22 cellular contexts compared by ENCODE assay signal in the genomic region with DNA sequence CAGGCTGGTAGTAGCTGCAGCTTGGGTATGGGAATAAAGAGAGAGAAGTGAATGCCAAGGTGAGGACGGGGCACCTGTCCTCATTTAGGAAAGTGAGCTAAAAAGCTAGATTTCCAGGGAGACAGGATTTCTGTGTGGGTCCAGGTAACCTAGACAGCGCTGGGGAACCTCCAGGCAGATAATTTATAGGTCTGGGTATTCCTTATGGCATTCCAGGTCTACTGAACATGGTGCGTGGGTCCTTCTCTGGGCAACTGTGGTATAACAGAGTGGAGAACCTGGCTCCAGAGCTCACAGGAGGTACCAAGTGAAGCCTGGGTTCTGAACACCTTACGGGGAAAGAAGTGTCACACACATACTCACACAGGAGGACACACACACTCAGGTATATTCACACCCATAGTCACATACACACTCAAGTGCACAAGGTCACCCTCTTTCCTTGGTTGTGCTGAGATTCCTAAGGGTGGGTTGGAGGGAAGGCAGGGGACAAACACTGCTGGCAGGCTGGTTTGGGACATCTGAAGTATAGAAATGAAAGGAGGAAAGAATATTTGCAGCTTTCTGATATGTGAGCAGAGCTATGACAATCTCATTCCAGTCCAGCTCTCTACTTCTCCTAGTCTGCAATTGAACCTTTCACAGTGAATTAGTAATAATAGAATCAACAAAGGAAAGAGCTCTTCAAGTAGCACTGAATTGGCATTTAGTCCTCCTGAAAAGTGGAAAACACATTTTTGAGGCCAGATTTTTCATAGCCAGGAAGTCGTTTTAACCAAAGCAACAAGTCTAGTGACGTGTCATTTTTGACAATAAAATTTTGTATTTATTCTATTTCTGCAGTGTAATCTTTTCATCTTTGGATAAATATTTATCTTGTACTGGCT. TPM values are rescaled to one million over a fixed set of nuclear protein-coding genes. Genes with fewer than 3 reads are reported as not detected.
A peak's percentile ranks its signal among the peaks of the same experiment; 100 is the strongest.
DNase-seq lines count a peak whose midpoint lies in the region; ATAC-seq and TF ChIP-seq lines count a peak whose summit lies in the region.
"Had no signal": no experiment of that assay in that cellular context is flagged by ENCODE, and none has a peak within 500 bp of the region (broad histone marks: within the 10 kb centered on the region; RNA-seq: fewer than 3 reads in every experiment).

No MANE protein-coding gene starts in this region.

- H3K36me3 ChIP-seq in fibroblast of lung (ENCODE audit: control insufficient read depth, insufficient read depth, low read length) (no peaks in the 10 kb centered on the region), tibial artery (no peaks in the 10 kb centered on the region)
- H3K36me3 ChIP-seq: neutrophil, vagina had no signal

- no peak overlapping the region for H3K4me2 ChIP-seq in fibroblast of lung (ENCODE audit: extremely low read depth, insufficient read depth, low read length)

- no peak overlapping the region for H3K9ac ChIP-seq in fibroblast of lung (ENCODE audit: insufficient read depth, low read length)

- H3K9me3 ChIP-seq in fibroblast of lung (ENCODE audit: control insufficient read depth, insufficient read depth, low read depth, low read length) (no peaks in the 10 kb centered on the region), tibial artery (no peaks in the 10 kb centered on the region)
- H3K9me3 ChIP-seq: neutrophil, vagina had no signal

- intact Hi-C loops in tibial artery (cut with DNase I; ENCODE audit: low total_unique reads): no loop called here
- intact Hi-C loops in cardiac septum (cut with DNase I): no loop called here

- H3K4me3 ChIP-seq in fibroblast of lung (replicated peaks in 1 of 4; ENCODE audit: control extremely low read depth in 1 of 4, insufficient read depth in 1 of 4, low read depth in 3 of 4, low read length in 4 of 4): no peak overlapping the region
- no peak overlapping the region for H3K4me3 ChIP-seq in tibial artery
- H3K4me3 ChIP-seq: vagina had no signal

- DNase-seq in EH (ENCODE audit: low read depth) (peak; percentile 84), fibroblast of lung (ENCODE audit: low read depth in 2 of 2) (peak; percentile 4 to 61), tibial artery (no peak), cardiac septum (ENCODE audit: low spot score) (no peak)
- DNase-seq: activated CD4-positive, alpha-beta T cell treated with anti-CD3 and anti-CD28 coated beads, Interleukin-2, amount 50 U/mL, for 1 hour; activated CD8-positive, alpha-beta memory T cell treated with anti-CD3 and anti-CD28 coated beads, Interleukin-2, amount 10 ng/mL, durations not matched to agents 7 days and 5 days; aorta; CD8-positive, alpha-beta memory T cell; GOT3; KG1; left colon; NCI-H1436 treated with DMSO at 0.1 percent for 48 hours; NCI-H2171; NCI-H526 treated with DMSO at 0.1 percent for 48 hours; small intestine; stimulated activated CD4-positive, alpha-beta T cell treated with anti-CD3 and anti-CD28 coated beads, Interleukin-1b, Interleukin-23, amount 100 ng/mL, for 48 hours had no signal

- no peak overlapping the region for H3K27ac ChIP-seq in fibroblast of lung (ENCODE audit: insufficient read depth, low read length)
- peak overlapping the region; percentile 42 to 66 for H3K27ac ChIP-seq in tibial artery
- H3K27ac ChIP-seq: neutrophil, RWPE1, vagina had no signal

- ATAC-seq in SK-N-SH treated with all-trans-retinoic acid at 6 μM for 48 hours (peak; percentile 69), HG03342 (IDR thresholded peaks at IDR 0.05; ENCODE audit: unreplicated experiment) (no peak), HG02938 (IDR thresholded peaks at IDR 0.05; ENCODE audit: unreplicated experiment) (no peak)
- ATAC-seq: activated CD8-positive, alpha-beta memory T cell treated with anti-CD3 and anti-CD28 coated beads, Interleukin-2, amount 10 ng/mL, durations not matched to agents 7 days and 5 days; left colon had no signal

- no peaks in the 10 kb centered on the region for H3K79me2 ChIP-seq in fibroblast of lung (ENCODE audit: control insufficient read depth, insufficient read depth, low read length)

- H3K27me3 ChIP-seq in fibroblast of lung (ENCODE audit: control insufficient read depth, insufficient read depth, low read length): peaks cover 5% of the 10 kb centered on the region
- no peaks in the 10 kb centered on the region for H3K27me3 ChIP-seq in tibial artery
- H3K27me3 ChIP-seq: vagina had no signal

- no peaks in the 10 kb centered on the region for H4K20me1 ChIP-seq in fibroblast of lung (ENCODE audit: control insufficient read depth, extremely low read depth, insufficient read depth, low read length)

- H3K4me1 ChIP-seq in fibroblast of lung (ENCODE audit: control insufficient read depth, extremely low read depth, insufficient read depth, low read length): no peaks in the 10 kb centered on the region
- peaks cover 0 to 54% (median 15%) of the 10 kb centered on the region in 4 donors for H3K4me1 ChIP-seq in tibial artery
- H3K4me1 ChIP-seq: vagina had no signal

- no peak overlapping the region for H2AFZ ChIP-seq in fibroblast of lung (ENCODE audit: low read length)

- TF ChIP-seq CTCF in fibroblast of lung (conservative IDR thresholded peaks at IDR 0.05 in 1 of 2, IDR thresholded peaks at IDR 0.05 in 1 of 2; ENCODE audit: low read depth in 1 of 2, low read length in 2 of 2): no peak
- TF ChIP-seq CTCF in tibial artery (IDR thresholded peaks at IDR 0.05): no peak

TF ChIP-seq in SK-N-SH treated with all-trans-retinoic acid at 6 μM for 48 hours, 23 proteins besides CTCF, POLR2A, EP300 and RAD21:
- TF ChIP-seq ZC3H10 (CRISPR knock-in tag; IDR thresholded peaks at IDR 0.05): no peak
- no peak for TF ChIP-seq ZNF8 (CRISPR knock-in tag; IDR thresholded peaks at IDR 0.05)
- TF ChIP-seq, protein P1, sequence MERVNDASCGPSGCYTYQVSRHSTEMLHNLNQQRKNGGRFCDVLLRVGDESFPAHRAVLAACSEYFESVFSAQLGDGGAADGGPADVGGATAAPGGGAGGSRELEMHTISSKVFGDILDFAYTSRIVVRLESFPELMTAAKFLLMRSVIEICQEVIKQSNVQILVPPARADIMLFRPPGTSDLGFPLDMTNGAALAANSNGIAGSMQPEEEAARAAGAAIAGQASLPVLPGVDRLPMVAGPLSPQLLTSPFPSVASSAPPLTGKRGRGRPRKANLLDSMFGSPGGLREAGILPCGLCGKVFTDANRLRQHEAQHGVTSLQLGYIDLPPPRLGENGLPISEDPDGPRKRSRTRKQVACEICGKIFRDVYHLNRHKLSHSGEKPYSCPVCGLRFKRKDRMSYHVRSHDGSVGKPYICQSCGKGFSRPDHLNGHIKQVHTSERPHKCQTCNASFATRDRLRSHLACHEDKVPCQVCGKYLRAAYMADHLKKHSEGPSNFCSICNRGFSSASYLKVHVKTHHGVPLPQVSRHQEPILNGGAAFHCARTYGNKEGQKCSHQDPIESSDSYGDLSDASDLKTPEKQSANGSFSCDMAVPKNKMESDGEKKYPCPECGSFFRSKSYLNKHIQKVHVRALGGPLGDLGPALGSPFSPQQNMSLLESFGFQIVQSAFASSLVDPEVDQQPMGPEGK (CRISPR knock-in tag; IDR thresholded peaks at IDR 0.05; ENCODE audit: borderline replicate concordance): no peak
- no peak for TF ChIP-seq SNAI2 (CRISPR knock-in tag; IDR thresholded peaks at IDR 0.05)

RNA-seq across cellular contexts. Expression of a gene that starts 37.4 kb away (rescaled TPM):
- total RNA-seq in fibroblast of lung: 29.6 and 43.7 TPM in 2 replicates
- 2.6 and 21.5 TPM in 2 replicates for polyA plus RNA-seq in fibroblast of lung
- 3.9 and 36.5 TPM in 2 replicates for polyA plus RNA-seq in fibroblast of lung (2012)
- 7.9 and 89.6 TPM in 2 replicates for polyA minus RNA-seq in fibroblast of lung (ENCODE audit: low replicate concordance)
- total RNA-seq in cardiac septum: 9.3 TPM
- total RNA-seq: CD8-positive, alpha-beta memory T cell had no signal
- polyA plus RNA-seq: CD8-positive, alpha-beta memory T cell had no signal

Comparison
In these comparisons a context has a peak if more than half of its experiments do, and no peak if none do; other contexts are left out.
1. DNase-seq: peak in EH (single experiment) and fibroblast of lung (2 of 2); none in tibial artery (0 of 2) and cardiac septum (single experiment).